17 cellular contexts compared by ENCODE assay signal in genomic region chr4:15322016-15322415, GRCh38.
DNase-seq lines count a peak whose midpoint lies in the region; ATAC-seq and TF ChIP-seq lines count a peak whose summit lies in the region.
"Had no signal": no experiment of that assay in that cellular context is flagged by ENCODE, and none has a peak within 500 bp of the region (broad histone marks: within the 10 kb centered on the region; RNA-seq: fewer than 3 reads in every experiment).

No MANE protein-coding gene starts in this region.

- H3K4me1 ChIP-seq in right cardiac atrium (ENCODE audit: control insufficient read depth, insufficient read depth, low read length) = no peaks in the 10 kb centered on the region
- H3K4me1 ChIP-seq in heart left ventricle = no peaks in the 10 kb centered on the region
- no peaks in the 10 kb centered on the region for H3K4me1 ChIP-seq in testis
- H3K4me1 ChIP-seq: BLaER1, HAP-1 had no signal

- DNase-seq in right cardiac atrium (peak in 2 of 3 donors; percentile 52 to 62), heart left ventricle (no peak), glomerular visceral epithelial cell (ENCODE audit: extremely low spot score) (peak; percentile 15), testis (peak; percentile 22), EL (no peak), activated gamma-delta T cell (lab: John Stamatoyannopoulos, UW) (no peak), NCI-H446 (lab: John Stamatoyannopoulos, UW) (no peak)
- DNase-seq: 8988T; CD4-positive, alpha-beta memory T cell; DMS153; DMS79; GM23248 had no signal

- 33% methylated on average over 3 of the region's 3 CpGs for WGBS in right cardiac atrium
- WGBS in heart left ventricle, 4 donors = 16 to 29% (median 22%) methylated on average over 3 of the region's 3 CpGs
- WGBS in testis, 2 donors = 28 to 33% methylated on average over 3 of the region's 3 CpGs

- intact Hi-C loops in right cardiac atrium (cut with DNase I) = no loop called here
- intact Hi-C loops in heart left ventricle (cut with DNase I) = loop anchor here in 1 of 10 donors (2.0 kb wide), 1 partner anchor 15 kb away; no protein-coding TSS in a partner anchor
- intact Hi-C loops in testis (cut with DNase I; ENCODE audit: low total_unique reads) = no loop called here

- H3K4me3 ChIP-seq in right cardiac atrium (ENCODE audit: low read length) (no peak overlapping the region), heart left ventricle (no peak overlapping the region), testis (no peak overlapping the region)
- H3K4me3 ChIP-seq: BLaER1, GM12878, GM23248, HAP-1 had no signal

- no peaks in the 10 kb centered on the region for H3K27me3 ChIP-seq in right cardiac atrium (ENCODE audit: control insufficient read depth, insufficient read depth)
- H3K27me3 ChIP-seq in heart left ventricle = no peaks in the 10 kb centered on the region
- no peaks in the 10 kb centered on the region for H3K27me3 ChIP-seq in testis
- H3K27me3 ChIP-seq: BLaER1 had no signal

- H3K36me3 ChIP-seq in heart left ventricle (no peaks in the 10 kb centered on the region), testis (ENCODE audit: low read depth, missing control alignments) (no peaks in the 10 kb centered on the region)
- H3K36me3 ChIP-seq: BLaER1, HAP-1 had no signal

- no peak for TF ChIP-seq POLR2A in heart left ventricle (IDR thresholded peaks at IDR 0.05)
- no peak for TF ChIP-seq POLR2A in testis (IDR thresholded peaks at IDR 0.05)

- TF ChIP-seq CTCF in heart left ventricle (IDR thresholded peaks at IDR 0.05) = no peak
- TF ChIP-seq CTCF in testis (IDR thresholded peaks at IDR 0.05) = no peak

- H3K9me3 ChIP-seq in right cardiac atrium (ENCODE audit: control insufficient read depth, low read length) (no peaks in the 10 kb centered on the region), heart left ventricle (peaks cover 0 to 14% (median 0%) of the 10 kb centered on the region in 12 donors), testis (no peaks in the 10 kb centered on the region)
- H3K9me3 ChIP-seq: BLaER1, HAP-1 had no signal

- ATAC-seq in right cardiac atrium (no peak), heart left ventricle (no peak), HG03442 (IDR thresholded peaks at IDR 0.05; ENCODE audit: unreplicated experiment) (no peak)
- ATAC-seq: GM12878 had no signal

- no peak overlapping the region for H3K27ac ChIP-seq in right cardiac atrium (ENCODE audit: low read length)
- no peak overlapping the region for H3K27ac ChIP-seq in heart left ventricle
- no peak overlapping the region for H3K27ac ChIP-seq in testis
- H3K27ac ChIP-seq: BLaER1, GM23248, HL-60 had no signal

Comparison
In these comparisons a context has a peak if more than half of its experiments do, and no peak if none do; other contexts are left out.
1. DNase-seq: peak in right cardiac atrium (2 of 3), glomerular visceral epithelial cell (single experiment) and testis (single experiment); none in heart left ventricle (0 of 5), EL (single experiment), activated gamma-delta T cell (single experiment) and NCI-H446 (0 of 2).